In the genomic region with DNA sequence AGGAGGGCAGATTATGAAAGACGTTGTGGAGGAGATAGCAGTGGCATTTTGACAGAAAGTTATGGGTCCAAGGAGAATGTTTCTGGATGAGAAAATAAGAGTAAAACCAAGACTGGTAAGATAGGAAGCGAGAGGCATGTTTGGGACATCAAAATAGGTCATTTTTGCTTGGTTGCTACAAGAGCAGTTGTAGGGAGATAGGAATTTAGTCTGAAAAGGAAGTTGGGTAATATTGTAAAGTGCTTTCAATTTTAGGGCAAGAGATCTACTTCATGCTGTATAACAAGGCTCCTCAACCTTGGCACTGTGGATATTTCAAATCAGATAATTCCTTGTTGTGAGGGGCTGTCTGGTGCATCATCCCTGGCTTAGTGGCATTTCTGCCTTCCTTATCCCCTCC, we compare ENCODE assay signal across 27 cellular contexts.
"Had no signal": no experiment of that assay in that cellular context is flagged by ENCODE, and none has a peak within 500 bp of the region (broad histone marks: within the 10 kb centered on the region; RNA-seq: fewer than 3 reads in every experiment).

No MANE protein-coding gene starts in this region.

- H3K27ac ChIP-seq: ascending aorta, pancreas, prostate gland, skin epidermis, stomach, thyroid gland, upper lobe of left lung, vagina had no signal

- H3K4me3 ChIP-seq: ascending aorta, esophagus squamous epithelium, pancreas, prostate gland, skin epidermis, stomach, thyroid gland, upper lobe of left lung, vagina had no signal

- H3K36me3 ChIP-seq: ascending aorta, esophagus squamous epithelium, pancreas, prostate gland, stomach, thyroid gland, upper lobe of left lung, vagina had no signal

- ATAC-seq: activated naive CD4-positive, alpha-beta T cell treated with anti-CD3 and anti-CD28 coated beads, Interleukin-2, amount 50 U/mL, for 72 hours; activated T-cell treated with anti-CD3 and anti-CD28 coated beads, Interleukin-2, amount 50 U/mL, for 72 hours; naive thymus-derived CD4-positive, alpha-beta T cell; pancreas; sciatic nerve; stimulated activated memory B cell treated with anti-CD40 and anti-IgM and Interleukin-4, amounts not matched to agents 10 μg/mL and 1 μg/mL and 100 μg/mL, for 72 hours had no signal

- H3K27me3 ChIP-seq: ascending aorta, esophagus squamous epithelium, pancreas, stomach, thyroid gland, upper lobe of left lung, vagina had no signal

- H3K9me3 ChIP-seq: ascending aorta, esophagus squamous epithelium, pancreas, prostate gland, stomach, thyroid gland, upper lobe of left lung, vagina had no signal

- DNase-seq: activated CD4-positive, alpha-beta T cell treated with anti-CD3 and anti-CD28 coated beads for 4 hours; activated CD4-positive, alpha-beta T cell treated with anti-CD3 and anti-CD28 coated beads, Interleukin-2, amount 50 U/mL, for 4 hours; activated naive CD4-positive, alpha-beta T cell; activated T-cell treated with anti-CD3 and anti-CD28 coated beads for 4 hours; activated T-cell treated with anti-CD3 and anti-CD28 coated beads, Interleukin-2, amount 50 U/mL, for 72 hours; esophagus squamous epithelium; head of caudate nucleus; hypothalamus; immature natural killer cell; midbrain; naive thymus-derived CD4-positive, alpha-beta T cell; nucleus accumbens; pancreas; retina; stimulated activated CD4-positive, alpha-beta T cell treated with anti-CD3 and anti-CD28 coated beads, Interleukin-4, amount 100 ng/mL, for 4 hours; stimulated activated CD8-positive, alpha-beta memory T cell treated with anti-CD3 and anti-CD28 coated beads, Interleukin-4, amount 100 ng/mL, for 48 hours; stomach; T-helper 1 cell; thyroid gland; upper lobe of left lung had no signal

- H3K4me1 ChIP-seq: prostate gland had no signal
